21 cellular contexts compared by ENCODE assay signal in the genomic region with DNA sequence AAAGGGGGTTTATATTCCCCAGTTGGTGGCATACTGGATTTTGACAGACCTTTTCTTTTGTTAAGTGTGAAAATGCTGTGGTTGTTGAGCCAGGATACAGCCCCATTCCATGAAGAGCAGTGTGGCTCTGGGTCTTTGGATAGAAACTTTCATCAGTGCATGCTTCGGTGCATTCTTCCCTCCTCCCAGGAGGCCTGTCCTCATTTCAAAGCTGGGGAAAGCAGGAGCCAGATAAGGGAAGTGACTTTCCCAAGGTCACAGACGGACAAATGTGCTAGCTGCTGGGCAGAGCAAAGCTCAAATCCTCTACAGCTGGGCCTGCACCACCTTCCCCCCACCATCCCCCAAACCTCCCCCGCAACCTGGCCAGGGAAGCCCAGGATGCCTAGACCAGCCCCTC.
"Had no signal": no experiment of that assay in that cellular context is flagged by ENCODE, and none has a peak within 500 bp of the region (broad histone marks: within the 10 kb centered on the region; RNA-seq: fewer than 3 reads in every experiment).

No MANE protein-coding gene starts in this region.

- H3K9me3 ChIP-seq: esophagus squamous epithelium, gastroesophageal sphincter, left lung, prostate gland, spleen, tibial nerve had no signal

- H3K4me1 Mint-ChIP-seq: natural killer cell had no signal

- H3K4me1 ChIP-seq: gastroesophageal sphincter, left lung, parathyroid adenoma, prostate gland had no signal

- H2AFZ ChIP-seq: parathyroid adenoma had no signal

- H3K4me3 ChIP-seq: esophagus squamous epithelium, gastroesophageal sphincter, left lung, lung, prostate gland, spleen, tibial nerve had no signal

- H3K9ac ChIP-seq: parathyroid adenoma had no signal

- H3K4me3 Mint-ChIP-seq: natural killer cell; stimulated activated memory B cell treated with anti-CD40 and anti-IgM and Interleukin-4, amounts not matched to agents 10 μg/mL and 1 μg/mL and 100 μg/mL, for 72 hours; stimulated activated naive CD8-positive, alpha-beta T cell treated with anti-CD3 and anti-CD28 coated beads, Interleukin-15, Interleukin-2, amounts not matched to agents 100 ng/mL and 50 ng/mL, for 24 hours had no signal

- H3K36me3 ChIP-seq: esophagus squamous epithelium, gastroesophageal sphincter, left lung, prostate gland, spleen, tibial nerve had no signal

- H3K27me3 Mint-ChIP-seq: stimulated activated memory B cell treated with anti-CD40 and anti-IgM and Interleukin-4, amounts not matched to agents 10 μg/mL and 1 μg/mL and 100 μg/mL, for 72 hours had no signal

- ATAC-seq: gastroesophageal sphincter, left lung, natural killer cell, sciatic nerve had no signal

- FAIRE-seq: bronchial epithelial cell had no signal

- H3K9me3 Mint-ChIP-seq: natural killer cell; stimulated activated memory B cell treated with anti-CD40 and anti-IgM and Interleukin-4, amounts not matched to agents 10 μg/mL and 1 μg/mL and 100 μg/mL, for 72 hours; stimulated activated naive CD8-positive, alpha-beta T cell treated with anti-CD3 and anti-CD28 coated beads, Interleukin-15, Interleukin-2, amounts not matched to agents 100 ng/mL and 50 ng/mL, for 24 hours had no signal

- H3K27me3 ChIP-seq: gastroesophageal sphincter, left lung, tibial nerve had no signal

- H3K36me3 Mint-ChIP-seq: natural killer cell; stimulated activated memory B cell treated with anti-CD40 and anti-IgM and Interleukin-4, amounts not matched to agents 10 μg/mL and 1 μg/mL and 100 μg/mL, for 72 hours had no signal

- H3K27ac ChIP-seq: epithelial cell of prostate, esophagus squamous epithelium, gastroesophageal sphincter, left lung, parathyroid adenoma, prostate gland, spleen, tibial nerve had no signal

- DNase-seq: effector memory CD4-positive, alpha-beta T cell; esophagus squamous epithelium; foreskin fibroblast; glutamatergic neuron; hippocampal formation; mesenchymal stem cell; natural killer cell; occipital lobe; spleen; stimulated activated CD4-positive, alpha-beta T cell treated with anti-CD3 and anti-CD28 coated beads, Interleukin-4, amount 100 ng/mL, for 24 hours had no signal

- H3K79me2 ChIP-seq: parathyroid adenoma had no signal

- H3K27ac Mint-ChIP-seq: natural killer cell; stimulated activated memory B cell treated with anti-CD40 and anti-IgM and Interleukin-4, amounts not matched to agents 10 μg/mL and 1 μg/mL and 100 μg/mL, for 72 hours; stimulated activated naive CD8-positive, alpha-beta T cell treated with anti-CD3 and anti-CD28 coated beads, Interleukin-15, Interleukin-2, amounts not matched to agents 100 ng/mL and 50 ng/mL, for 24 hours had no signal
